Comparison of ENCODE assay signal across 1 cellular context in the genomic region with DNA sequence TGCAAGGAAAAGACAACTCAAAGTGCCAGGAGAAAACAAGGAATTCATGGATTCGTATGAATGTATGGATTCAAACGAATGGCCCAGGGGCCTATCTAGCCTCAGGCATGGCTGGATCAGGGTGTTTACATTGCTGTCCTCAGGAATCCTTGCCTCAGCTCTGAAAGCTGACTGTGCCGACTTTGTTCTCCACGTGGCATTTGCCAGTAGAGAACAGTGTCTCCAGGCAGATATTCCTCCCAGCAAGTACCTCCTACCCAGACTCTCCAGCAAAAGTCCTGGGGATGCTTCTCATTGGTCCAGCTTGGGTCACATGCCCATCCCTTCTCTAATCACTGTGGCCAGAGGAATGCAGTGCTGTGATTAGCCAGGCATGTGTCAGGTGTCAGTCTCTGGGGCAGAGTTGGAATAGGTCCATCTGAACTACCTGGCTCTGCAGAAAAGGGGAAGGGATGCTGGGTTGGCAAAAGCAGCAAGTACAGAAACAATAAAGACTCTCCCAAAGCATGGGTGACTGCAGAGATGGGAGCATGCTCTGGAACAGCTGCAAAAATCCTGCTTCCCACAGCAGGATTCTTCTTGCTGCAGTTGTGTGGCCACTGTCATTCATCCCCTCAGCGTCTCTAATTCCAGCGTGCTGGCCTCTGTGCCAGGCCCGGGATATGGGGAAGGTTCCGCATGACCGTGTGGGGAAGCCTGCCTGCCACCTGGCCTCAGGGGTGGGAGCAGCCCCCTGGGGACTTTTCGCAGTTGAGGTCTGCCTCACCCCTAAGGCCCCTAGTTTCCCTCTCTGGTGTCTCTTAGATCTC.
TF ChIP-seq lines count a peak whose summit lies in the region.

No MANE protein-coding gene starts in this region.

TF ChIP-seq in HEK293, 187 proteins besides CTCF, POLR2A, EP300 and RAD21 (continued from another document and continues in another):
- no peak for TF ChIP-seq ZNF140 (tag by site-specific recombination; IDR thresholded peaks at IDR 0.05)
- TF ChIP-seq ZNF132 (tag by site-specific recombination; IDR thresholded peaks at IDR 0.05; ENCODE audit: borderline replicate concordance) = no peak
- no peak for TF ChIP-seq ZNF121 (tag by site-specific recombination; IDR thresholded peaks at IDR 0.05)
- 0 out of 2 replicates have a peak, but pooled peaks have one; percentile 18 for TF ChIP-seq ZSCAN30 (tag by site-specific recombination; IDR thresholded peaks at IDR 0.05)
- TF ChIP-seq KLF16 (tag by site-specific recombination; IDR thresholded peaks at IDR 0.05) = no peak
- no peak for TF ChIP-seq ZNF157 (tag by site-specific recombination; IDR thresholded peaks at IDR 0.05)
- TF ChIP-seq ZNF629 (tag by site-specific recombination; IDR thresholded peaks at IDR 0.05) = no peak
- TF ChIP-seq HIC1 (tag by site-specific recombination; IDR thresholded peaks at IDR 0.05) = no peak
- peak; percentile 84 for TF ChIP-seq GFI1B (tag by site-specific recombination; IDR thresholded peaks at IDR 0.05)
- TF ChIP-seq PRDM1 (tag by site-specific recombination; IDR thresholded peaks at IDR 0.05) = no peak
- no peak for TF ChIP-seq ZNF24 (tag by site-specific recombination; IDR thresholded peaks at IDR 0.05)
- TF ChIP-seq, protein P1, sequence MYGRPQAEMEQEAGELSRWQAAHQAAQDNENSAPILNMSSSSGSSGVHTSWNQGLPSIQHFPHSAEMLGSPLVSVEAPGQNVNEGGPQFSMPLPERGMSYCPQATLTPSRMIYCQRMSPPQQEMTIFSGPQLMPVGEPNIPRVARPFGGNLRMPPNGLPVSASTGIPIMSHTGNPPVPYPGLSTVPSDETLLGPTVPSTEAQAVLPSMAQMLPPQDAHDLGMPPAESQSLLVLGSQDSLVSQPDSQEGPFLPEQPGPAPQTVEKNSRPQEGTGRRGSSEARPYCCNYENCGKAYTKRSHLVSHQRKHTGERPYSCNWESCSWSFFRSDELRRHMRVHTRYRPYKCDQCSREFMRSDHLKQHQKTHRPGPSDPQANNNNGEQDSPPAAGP (tag by site-specific recombination; IDR thresholded peaks at IDR 0.05) = no peak
- no peak for TF ChIP-seq ZBTB49 (tag by site-specific recombination; IDR thresholded peaks at IDR 0.05; ENCODE audit: low read depth)
- TF ChIP-seq, protein P2, sequence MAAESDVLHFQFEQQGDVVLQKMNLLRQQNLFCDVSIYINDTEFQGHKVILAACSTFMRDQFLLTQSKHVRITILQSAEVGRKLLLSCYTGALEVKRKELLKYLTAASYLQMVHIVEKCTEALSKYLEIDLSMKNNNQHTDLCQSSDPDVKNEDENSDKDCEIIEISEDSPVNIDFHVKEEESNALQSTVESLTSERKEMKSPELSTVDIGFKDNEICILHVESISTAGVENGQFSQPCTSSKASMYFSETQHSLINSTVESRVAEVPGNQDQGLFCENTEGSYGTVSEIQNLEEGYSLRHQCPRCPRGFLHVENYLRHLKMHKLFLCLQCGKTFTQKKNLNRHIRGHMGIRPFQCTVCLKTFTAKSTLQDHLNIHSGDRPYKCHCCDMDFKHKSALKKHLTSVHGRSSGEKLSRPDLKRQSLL (tag by site-specific recombination; IDR thresholded peaks at IDR 0.05) = no peak
- TF ChIP-seq ZNF280D (tag by site-specific recombination; IDR thresholded peaks at IDR 0.05) = no peak
- peak; percentile 38 for TF ChIP-seq SETDB1 (IDR thresholded peaks at IDR 0.05; ENCODE audit: insufficient read length, low read length)
- TF ChIP-seq ZFP69B (tag by site-specific recombination; IDR thresholded peaks at IDR 0.05) = no peak
- no peak for TF ChIP-seq ZNF184 (tag by site-specific recombination; IDR thresholded peaks at IDR 0.05)
- no peak; the same call in 1 of the 2 replicates for TF ChIP-seq ZBTB17 (tag by site-specific recombination; IDR thresholded peaks at IDR 0.05)
- TF ChIP-seq ZNF560 (tag by site-specific recombination; IDR thresholded peaks at IDR 0.05; ENCODE audit: borderline replicate concordance) = no peak
- TF ChIP-seq ZNF362 (tag by site-specific recombination; IDR thresholded peaks at IDR 0.05) = no peak
- TF ChIP-seq SP2 (tag by site-specific recombination; IDR thresholded peaks at IDR 0.05) = peak; percentile 70
- no peak for TF ChIP-seq ZFP41 (tag by site-specific recombination; IDR thresholded peaks at IDR 0.05; ENCODE audit: borderline replicate concordance)
- TF ChIP-seq, protein P3, sequence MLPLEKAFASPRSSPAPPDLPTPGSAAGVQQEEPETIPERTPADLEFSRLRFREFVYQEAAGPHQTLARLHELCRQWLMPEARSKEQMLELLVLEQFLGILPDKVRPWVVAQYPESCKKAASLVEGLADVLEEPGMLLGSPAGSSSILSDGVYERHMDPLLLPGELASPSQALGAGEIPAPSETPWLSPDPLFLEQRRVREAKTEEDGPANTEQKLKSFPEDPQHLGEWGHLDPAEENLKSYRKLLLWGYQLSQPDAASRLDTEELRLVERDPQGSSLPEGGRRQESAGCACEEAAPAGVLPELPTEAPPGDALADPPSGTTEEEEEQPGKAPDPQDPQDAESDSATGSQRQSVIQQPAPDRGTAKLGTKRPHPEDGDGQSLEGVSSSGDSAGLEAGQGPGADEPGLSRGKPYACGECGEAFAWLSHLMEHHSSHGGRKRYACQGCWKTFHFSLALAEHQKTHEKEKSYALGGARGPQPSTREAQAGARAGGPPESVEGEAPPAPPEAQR (tag by site-specific recombination; IDR thresholded peaks at IDR 0.05) = no peak
- TF ChIP-seq ZNF513 (tag by site-specific recombination; IDR thresholded peaks at IDR 0.05) = no peak
- no peak for TF ChIP-seq HOXC10 (CRISPR knock-in tag; IDR thresholded peaks at IDR 0.05)
- TF ChIP-seq ZNF211 (tag by site-specific recombination; IDR thresholded peaks at IDR 0.05; ENCODE audit: low read depth) = no peak
- TF ChIP-seq ZNF266 (tag by site-specific recombination; IDR thresholded peaks at IDR 0.05; ENCODE audit: low read depth) = no peak
- no peak for TF ChIP-seq ZNF350 (tag by site-specific recombination; IDR thresholded peaks at IDR 0.05)
- TF ChIP-seq ZNF791 (tag by site-specific recombination; IDR thresholded peaks at IDR 0.05) = no peak
- peak; percentile 66; the same call in 1 of the 2 replicates for TF ChIP-seq SP3 (tag by site-specific recombination; IDR thresholded peaks at IDR 0.05)
- TF ChIP-seq, protein P4, sequence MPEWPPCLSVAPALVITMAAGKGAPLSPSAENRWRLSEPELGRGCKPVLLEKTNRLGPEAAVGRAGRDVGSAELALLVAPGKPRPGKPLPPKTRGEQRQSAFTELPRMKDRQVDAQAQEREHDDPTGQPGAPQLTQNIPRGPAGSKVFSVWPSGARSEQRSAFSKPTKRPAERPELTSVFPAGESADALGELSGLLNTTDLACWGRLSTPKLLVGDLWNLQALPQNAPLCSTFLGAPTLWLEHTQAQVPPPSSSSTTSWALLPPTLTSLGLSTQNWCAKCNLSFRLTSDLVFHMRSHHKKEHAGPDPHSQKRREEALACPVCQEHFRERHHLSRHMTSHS (tag by site-specific recombination; IDR thresholded peaks at IDR 0.05) = no peak
- TF ChIP-seq ZNF624 (tag by site-specific recombination; IDR thresholded peaks at IDR 0.05) = no peak
- no peak for TF ChIP-seq ZNF692 (tag by site-specific recombination; IDR thresholded peaks at IDR 0.05)
- no peak for TF ChIP-seq FEZF1 (tag by site-specific recombination; IDR thresholded peaks at IDR 0.05)
- TF ChIP-seq ZXDB (tag by site-specific recombination; IDR thresholded peaks at IDR 0.05) = no peak
- no peak for TF ChIP-seq TCF7L2 (IDR thresholded peaks at IDR 0.05; ENCODE audit: borderline replicate concordance, low read depth, low read length)
- TF ChIP-seq ZNF514 (tag by site-specific recombination; IDR thresholded peaks at IDR 0.05) = no peak
